24 cellular contexts compared by ENCODE assay signal in the genomic region with DNA sequence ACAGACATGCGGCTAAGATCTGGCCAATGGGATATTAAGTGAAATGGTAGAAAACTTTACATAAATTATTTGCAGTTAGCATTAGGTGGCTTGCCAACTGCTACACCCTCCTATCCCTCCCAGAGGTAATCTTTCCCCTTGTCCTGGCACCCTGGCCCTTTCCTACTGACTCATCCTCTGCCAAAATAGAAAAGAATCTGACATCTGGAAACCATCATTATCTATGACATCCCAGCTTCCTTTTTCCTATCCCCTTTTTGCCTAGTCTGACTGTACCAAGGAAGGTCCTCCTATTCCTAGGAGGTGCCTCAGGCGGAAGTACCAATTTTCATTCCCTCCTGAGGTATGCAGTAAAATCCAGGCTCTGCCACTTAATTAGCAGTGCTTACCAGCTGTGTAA.
"Had no signal": no experiment of that assay in that cellular context is flagged by ENCODE, and none has a peak within 500 bp of the region (broad histone marks: within the 10 kb centered on the region; RNA-seq: fewer than 3 reads in every experiment).

No MANE protein-coding gene starts in this region.

- H3K4me1 ChIP-seq: breast epithelium, upper lobe of left lung had no signal

- H3K27ac ChIP-seq: breast epithelium, thoracic aorta, upper lobe of left lung, WERI-Rb-1 had no signal

- H3K9me3 ChIP-seq: breast epithelium, sigmoid colon, thoracic aorta, upper lobe of left lung had no signal

- ATAC-seq: activated T-cell treated with anti-CD3 and anti-CD28 coated beads, Interleukin-2, amount 50 U/mL, for 4 hours; left lobe of liver; naive thymus-derived CD4-positive, alpha-beta T cell had no signal

- DNase-seq: activated CD4-positive, alpha-beta T cell treated with anti-CD3 and anti-CD28 coated beads, Interleukin-2, amount 50 U/mL, for 1 hour; activated CD4-positive, CD25-positive, alpha-beta regulatory T cell treated with anti-CD3 and anti-CD28 coated beads, Interleukin-2, amount 50 U/mL, for 72 hours; activated CD8-positive, alpha-beta memory T cell treated with anti-CD3 and anti-CD28 coated beads for 24 hours; activated CD8-positive, alpha-beta memory T cell treated with anti-CD3 and anti-CD28 coated beads, Interleukin-2, amount 50 U/mL, for 4 hours; activated naive CD4-positive, alpha-beta T cell treated with Interleukin-2 at 50 U/mL for 16 hours; activated naive CD8-positive, alpha-beta T cell treated with anti-CD3 and anti-CD28 coated beads, Interleukin-2, amount 10 ng/mL, durations not matched to agents 7 days and 5 days; activated T-cell treated with anti-CD3 and anti-CD28 coated beads, Interleukin-2, amount 50 U/mL, for 4 hours; amniotic stem cell; effector memory CD4-positive, alpha-beta T cell; kidney; naive thymus-derived CD4-positive, alpha-beta T cell; occipital lobe; posterior cingulate gyrus; sigmoid colon; stimulated activated CD4-positive, alpha-beta T cell treated with anti-CD3 and anti-CD28 coated beads, Interleukin-15, amount 100 ng/mL, for 24 hours; stimulated activated naive CD4-positive, alpha-beta T cell; T-helper 1 cell; upper lobe of left lung; WERI-Rb-1 had no signal

- H3K36me3 ChIP-seq: breast epithelium, sigmoid colon, thoracic aorta, upper lobe of left lung, WERI-Rb-1 had no signal

- H3K27me3 ChIP-seq: breast epithelium, sigmoid colon, upper lobe of left lung had no signal

- H3K4me3 ChIP-seq: breast epithelium, lung, sigmoid colon, smooth muscle cell, thoracic aorta, upper lobe of left lung had no signal
